ENCODE assay signal across 1 cellular context in genomic region chr2:208638059-208638458, GRCh38.
TF ChIP-seq lines count a peak whose summit lies in the region.

No MANE protein-coding gene starts in this region.

TF ChIP-seq in GM12878, 131 proteins besides CTCF, POLR2A, EP300 and RAD21 (continued from another document):
- no peak for TF ChIP-seq USF1 (IDR thresholded peaks at IDR 0.05; ENCODE audit: borderline replicate concordance, extremely low read length, insufficient read depth, low read depth, low read length)
- no peak for TF ChIP-seq RB1 (IDR thresholded peaks at IDR 0.05; ENCODE audit: borderline replicate concordance)
- no peak for TF ChIP-seq TARDBP (IDR thresholded peaks at IDR 0.05; ENCODE audit: borderline replicate concordance)
- no peak for TF ChIP-seq ZNF687 (IDR thresholded peaks at IDR 0.05)
- TF ChIP-seq SMAD1 (IDR thresholded peaks at IDR 0.05; ENCODE audit: low read depth, partially characterized antibody): no peak
- TF ChIP-seq GATAD2B (conservative IDR thresholded peaks at IDR 0.05; ENCODE audit: low read depth): no peak
- TF ChIP-seq NR2F1 (conservative IDR thresholded peaks at IDR 0.05): no peak
- no peak for TF ChIP-seq CHD4 (IDR thresholded peaks at IDR 0.05)
- TF ChIP-seq ZNF24 (IDR thresholded peaks at IDR 0.05): no peak
- TF ChIP-seq MYB (IDR thresholded peaks at IDR 0.05; ENCODE audit: borderline replicate concordance, low read depth, low read length): no peak
- no peak for TF ChIP-seq SREBF1 (IDR thresholded peaks at IDR 0.05; ENCODE audit: low read length)
- no peak for TF ChIP-seq TAF1 (IDR thresholded peaks at IDR 0.05; ENCODE audit: borderline replicate concordance, low read depth, low read length)
- no peak for TF ChIP-seq NRF1 (conservative IDR thresholded peaks at IDR 0.05; ENCODE audit: low read depth, low read length)
